In genomic region chr16:13542284-13542683, GRCh38 we compare ENCODE assay signal across 23 cellular contexts.
"Had no signal": no experiment of that assay in that cellular context is flagged by ENCODE, and none has a peak within 500 bp of the region (broad histone marks: within the 10 kb centered on the region; RNA-seq: fewer than 3 reads in every experiment).

No MANE protein-coding gene starts in this region.

- H3K36me3 ChIP-seq: esophagus squamous epithelium, neural progenitor cell, pancreas, suprapubic skin, thyroid gland had no signal

- H3K4me1 ChIP-seq: esophagus squamous epithelium, pancreas, suprapubic skin, thyroid gland had no signal

- FAIRE-seq: pancreas, urothelium cell line had no signal

- H3K27me3 ChIP-seq: esophagus squamous epithelium, hepatocyte, neural progenitor cell, pancreas, suprapubic skin, thyroid gland had no signal

- H2AFZ ChIP-seq: hepatocyte, neural progenitor cell had no signal

- H3K4me3 ChIP-seq: esophagus squamous epithelium, hepatocyte, lung, neural progenitor cell, pancreas, suprapubic skin, thyroid gland had no signal

- DNase-seq: effector memory CD4-positive, alpha-beta T cell; esophagus squamous epithelium; foreskin fibroblast; head of caudate nucleus; left colon; left ventricle myocardium superior; mesenchymal stem cell; midbrain; nucleus accumbens; pancreas; right cardiac atrium; stimulated activated CD4-positive, alpha-beta T cell treated with anti-CD3 and anti-CD28 coated beads, Interleukin-4, amount 100 ng/mL, for 1 hour; stimulated activated CD8-positive, alpha-beta memory T cell treated with anti-CD3 and anti-CD28 coated beads, Interleukin-4, amount 100 ng/mL, for 48 hours; stimulated activated naive CD8-positive, alpha-beta T cell treated with anti-CD3 and anti-CD28 coated beads, Interleukin-15, Interleukin-2, amounts not matched to agents 100 U/mL and 50 U/mL, for 24 hours; thyroid gland had no signal

- ATAC-seq: left colon; left ventricle myocardium superior; natural killer cell treated with Interleukin-12 subunit alpha and Interleukin-12 subunit beta and Interleukin-15 and Interleukin-18, amount 100 ng/mL, for 72 hours; pancreas; right cardiac atrium; stimulated activated effector memory CD8-positive, alpha-beta T cell treated with anti-CD3 and anti-CD28 coated beads, Interleukin-12 subunit alpha, Interleukin-12 subunit beta, amount 100 ng/mL, for 72 hours; stimulated activated naive CD8-positive, alpha-beta T cell treated with anti-CD3 and anti-CD28 coated beads, Interleukin-15, Interleukin-2, amounts not matched to agents 100 U/mL and 50 U/mL, for 24 hours had no signal

- H3K9me3 ChIP-seq: esophagus squamous epithelium, pancreas, suprapubic skin, thyroid gland had no signal

- H3K4me2 ChIP-seq: hepatocyte, neural progenitor cell had no signal

- H3K27ac ChIP-seq: epithelial cell of prostate, esophagus squamous epithelium, hepatocyte, neural progenitor cell, pancreas, suprapubic skin, thyroid gland had no signal

- H3K79me2 ChIP-seq: hepatocyte had no signal

- H3K9ac ChIP-seq: neural progenitor cell had no signal
